24 cellular contexts compared by ENCODE assay signal in the genomic region with DNA sequence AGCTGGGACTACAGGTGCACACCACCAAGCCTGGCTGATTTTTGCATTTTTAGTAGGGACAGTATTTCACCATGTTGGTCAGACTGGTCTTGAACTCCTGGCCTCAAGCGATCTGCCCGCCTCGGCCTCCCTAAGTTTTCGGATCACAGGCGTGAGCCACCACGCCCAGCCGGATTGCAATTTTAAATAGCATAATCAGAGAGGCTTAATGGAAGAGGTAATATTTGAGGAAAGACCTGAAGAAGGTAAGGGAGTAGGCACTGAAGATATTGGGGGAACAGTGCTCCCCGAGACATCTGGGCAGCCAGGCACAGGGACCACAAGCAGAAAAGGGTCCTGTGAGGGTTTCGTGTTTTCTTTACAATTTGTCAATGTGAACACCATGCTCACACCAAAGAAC.
DNase-seq lines count a peak whose midpoint lies in the region; ATAC-seq, FAIRE-seq and TF ChIP-seq lines count a peak whose summit lies in the region.
"Had no signal": no experiment of that assay in that cellular context is flagged by ENCODE, and none has a peak within 500 bp of the region (broad histone marks: within the 10 kb centered on the region; RNA-seq: fewer than 3 reads in every experiment).

No MANE protein-coding gene starts in this region.

- no peak overlapping the region for H2AFZ ChIP-seq in Karpas-422 (ENCODE audit: low read length)
- H2AFZ ChIP-seq: GM23248 had no signal

- no peaks in the 10 kb centered on the region for H4K20me1 ChIP-seq in Karpas-422 (ENCODE audit: insufficient read depth, low read depth, low read length)

- no peaks in the 10 kb centered on the region for H3K9me3 ChIP-seq in Karpas-422 (ENCODE audit: low read length)
- no peaks in the 10 kb centered on the region for H3K9me3 ChIP-seq in kidney (ENCODE audit: control insufficient read depth in 1 of 2, low read length in 2 of 2)
- no peaks in the 10 kb centered on the region for H3K9me3 ChIP-seq in testis
- H3K9me3 ChIP-seq in prostate gland: no peaks in the 10 kb centered on the region

- no peak for TF ChIP-seq CTCF in GM06990 (IDR thresholded peaks at IDR 0.05; ENCODE audit: insufficient read depth, low read length, poor library complexity, severe bottlenecking)
- no peak for TF ChIP-seq CTCF in kidney (IDR thresholded peaks at IDR 0.05; ENCODE audit: borderline replicate concordance, extremely low read depth, insufficient read depth)
- no peak for TF ChIP-seq CTCF in testis (IDR thresholded peaks at IDR 0.05)
- no peak for TF ChIP-seq CTCF in prostate gland (IDR thresholded peaks at IDR 0.05)

- H3K4me1 Mint-ChIP-seq in stimulated activated memory B cell treated with anti-CD40 and anti-IgM and Interleukin-4, amounts not matched to agents 10 μg/mL and 1 μg/mL and 100 μg/mL, for 72 hours: peaks cover 91% of the 10 kb centered on the region

- TF ChIP-seq POLR2A in testis (IDR thresholded peaks at IDR 0.05) (no peak), prostate gland (IDR thresholded peaks at IDR 0.05) (no peak)

- no peak for FAIRE-seq in kidney (lab: Jason Lieb, UNC)
- FAIRE-seq: K562 had no signal

- H3K27ac Mint-ChIP-seq in stimulated activated memory B cell treated with anti-CD40 and anti-IgM and Interleukin-4, amounts not matched to agents 10 μg/mL and 1 μg/mL and 100 μg/mL, for 72 hours: peak overlapping the region; percentile 64

- peaks cover 9% of the 10 kb centered on the region for H3K9me3 Mint-ChIP-seq in stimulated activated memory B cell treated with anti-CD40 and anti-IgM and Interleukin-4, amounts not matched to agents 10 μg/mL and 1 μg/mL and 100 μg/mL, for 72 hours

- peak overlapping the region; percentile 22; the same call in 1 of the 2 replicates for H3K4me3 ChIP-seq in GM06990 (replicated peaks; ENCODE audit: low read depth, low read length)
- H3K4me3 ChIP-seq in Karpas-422 (ENCODE audit: low read length): peak overlapping the region; percentile 58
- no peak overlapping the region for H3K4me3 ChIP-seq in kidney (ENCODE audit: low read length in 2 of 2)
- H3K4me3 ChIP-seq in testis: no peak overlapping the region
- no peak overlapping the region for H3K4me3 ChIP-seq in prostate gland
- H3K4me3 ChIP-seq: GM23248, HAP-1, K562 had no signal

- H3K9me2 ChIP-seq in Karpas-422 (replicated peaks; ENCODE audit: insufficient read depth, low read length): no peaks in the 10 kb centered on the region

- no peaks in the 10 kb centered on the region for H3K27me3 ChIP-seq in GM06990 (replicated peaks; ENCODE audit: control insufficient read depth, insufficient read depth, low read length)
- no peaks in the 10 kb centered on the region for H3K27me3 ChIP-seq in Karpas-422 (ENCODE audit: low read length)
- no peaks in the 10 kb centered on the region for H3K27me3 ChIP-seq in testis
- no peaks in the 10 kb centered on the region for H3K27me3 ChIP-seq in prostate gland (replicated peaks; ENCODE audit: insufficient read depth)

- peak overlapping the region; percentile 67 for H3K4me2 ChIP-seq in Karpas-422 (ENCODE audit: low read depth, low read length, poor library complexity, severe bottlenecking)

- intact Hi-C loops in kidney (cut with DNase I) (no loop called here), testis (cut with DNase I; ENCODE audit: low total_unique reads) (no loop called here), prostate gland (cut with DNase I) (no loop called here)

- H3K4me3 Mint-ChIP-seq in stimulated activated memory B cell treated with anti-CD40 and anti-IgM and Interleukin-4, amounts not matched to agents 10 μg/mL and 1 μg/mL and 100 μg/mL, for 72 hours: peak overlapping the region; percentile 71

- H3K36me3 ChIP-seq in GM06990 (ENCODE audit: control insufficient read depth, insufficient read depth, low read length) (no peaks in the 10 kb centered on the region), Karpas-422 (ENCODE audit: insufficient read depth, low read length) (peaks cover 20% of the 10 kb centered on the region), kidney (ENCODE audit: control insufficient read depth in 1 of 2, insufficient read depth in 2 of 2, low read length in 2 of 2) (no peaks in the 10 kb centered on the region), testis (ENCODE audit: low read depth, missing control alignments) (no peaks in the 10 kb centered on the region), prostate gland (no peaks in the 10 kb centered on the region)
- H3K36me3 ChIP-seq: HAP-1 had no signal

- H3K27ac ChIP-seq in Karpas-422 (ENCODE audit: low read length): peak overlapping the region; percentile 98
- H3K27ac ChIP-seq in kidney (ENCODE audit: low read depth in 2 of 2, low read length in 2 of 2): no peak overlapping the region
- H3K27ac ChIP-seq in testis: no peak overlapping the region
- H3K27ac ChIP-seq in prostate gland: no peak overlapping the region
- H3K27ac ChIP-seq: C4-2B, GM23248 had no signal

- H3K9ac ChIP-seq in Karpas-422 (ENCODE audit: low read length) (peak overlapping the region; percentile 69), kidney (ENCODE audit: low read length in 2 of 2) (no peak overlapping the region)
- H3K9ac ChIP-seq: GM23248 had no signal

- no peak for ATAC-seq in stimulated activated memory B cell treated with anti-CD40 and anti-IgM and Interleukin-4, amounts not matched to agents 10 μg/mL and 1 μg/mL and 100 μg/mL, for 72 hours
- ATAC-seq in GM21723 (IDR thresholded peaks at IDR 0.05; ENCODE audit: unreplicated experiment): no peak
- ATAC-seq: Panc1, SK-N-SH treated with all-trans-retinoic acid at 6 μM for 48 hours had no signal

- H3K27me3 Mint-ChIP-seq in stimulated activated memory B cell treated with anti-CD40 and anti-IgM and Interleukin-4, amounts not matched to agents 10 μg/mL and 1 μg/mL and 100 μg/mL, for 72 hours: no peaks in the 10 kb centered on the region

- peaks cover 10% of the 10 kb centered on the region for H3K79me2 ChIP-seq in Karpas-422 (ENCODE audit: low read length)

- DNase-seq in GM06990 (ENCODE audit: extremely low read depth, insufficient read length) (no peak), Karpas-422 (peak; percentile 60), kidney (peak; percentile 33), testis (no peak), cortex of kidney (lab: John Stamatoyannopoulos, UW) (no peak), prostate gland (ENCODE audit: low spot score) (no peak)
- DNase-seq: DMS53, EL, GF-D8, MM.1S, NCI-H1048, NCI-H1436, NCI-H187 treated with DMSO at 0.1 percent for 48 hours, NCI-H2227 treated with DMSO at 0.1 percent for 48 hours, NCI-H510A, T-helper 1 cell had no signal

- 97% methylated on average over 9 of the region's 9 CpGs for WGBS in testis, 2 donors
- WGBS in prostate gland: 95% methylated on average over 9 of the region's 9 CpGs

- H3K36me3 Mint-ChIP-seq in stimulated activated memory B cell treated with anti-CD40 and anti-IgM and Interleukin-4, amounts not matched to agents 10 μg/mL and 1 μg/mL and 100 μg/mL, for 72 hours: peaks cover 6% of the 10 kb centered on the region

- peaks cover 88% of the 10 kb centered on the region for H3K4me1 ChIP-seq in Karpas-422 (ENCODE audit: low read length)
- peaks cover 0 to 9% of the 10 kb centered on the region in 2 donors for H3K4me1 ChIP-seq in kidney (ENCODE audit: control insufficient read depth in 1 of 2, insufficient read depth in 1 of 2, low read depth in 1 of 2, low read length in 2 of 2)
- peaks cover 7% of the 10 kb centered on the region for H3K4me1 ChIP-seq in testis
- H3K4me1 ChIP-seq in prostate gland (replicated peaks): no peaks in the 10 kb centered on the region
- H3K4me1 ChIP-seq: HAP-1 had no signal

Comparison
In these comparisons a context has a peak if more than half of its experiments do, and no peak if none do; other contexts are left out.
1. DNase-seq: peak in Karpas-422 (single experiment) and kidney (single experiment); none in GM06990 (single experiment), testis (single experiment), cortex of kidney (single experiment) and prostate gland (single experiment).
2. H3K4me3 ChIP-seq: peak in GM06990 (single experiment) and Karpas-422 (single experiment); none in kidney (0 of 2), testis (0 of 2) and prostate gland (0 of 2).